Comparison of ENCODE assay signal across 1 cellular context in genomic region chr1:227855687-227856086, GRCh38.
TF ChIP-seq lines count a peak whose summit lies in the region.

No MANE protein-coding gene starts in this region.

TF ChIP-seq in SK-N-SH treated with all-trans-retinoic acid at 6 μM for 48 hours, 23 proteins besides CTCF, POLR2A, EP300 and RAD21 (continued from another document):
- TF ChIP-seq PATZ1 (CRISPR knock-in tag; IDR thresholded peaks at IDR 0.05; ENCODE audit: borderline replicate concordance): no peak
- TF ChIP-seq RARB (CRISPR knock-in tag; IDR thresholded peaks at IDR 0.05): no peak
- no peak for TF ChIP-seq TOX (CRISPR knock-in tag; IDR thresholded peaks at IDR 0.05; ENCODE audit: borderline replicate concordance)
- TF ChIP-seq ZFP30 (CRISPR knock-in tag; IDR thresholded peaks at IDR 0.05): no peak
